Comparison of ENCODE assay signal across 9 cellular contexts in genomic region chr1:27599605-27600499, GRCh38. TPM values are rescaled to one million over a fixed set of nuclear protein-coding genes. Genes with fewer than 3 reads are reported as not detected.
DNase-seq lines count a peak whose midpoint lies in the region; ATAC-seq and TF ChIP-seq lines count a peak whose summit lies in the region.
"Had no signal": no experiment of that assay in that cellular context is flagged by ENCODE, and none has a peak within 500 bp of the region (broad histone marks: within the 10 kb centered on the region; RNA-seq: fewer than 3 reads in every experiment).

No MANE protein-coding gene starts in this region.

- POLR2A ChIA-PET in RWPE1 (lab: Yijun Ruan, JAX; ENCODE audit: low non-redundant PET) = no interaction called here

- DNase-seq in T-helper 1 cell (no peak), RWPE1 (ENCODE audit: low spot score) (peak; percentile 36), right cardiac atrium (peak in 1 of 3 donors; percentile 50), stomach (no peak), NOMO-1 treated with DMSO at 0.1 percent for 48 hours (lab: John Stamatoyannopoulos, UW; ENCODE audit: unreplicated experiment) (no peak)
- no peak for DNase-seq in activated naive CD4-positive, alpha-beta T cell treated with anti-CD3 and anti-CD28 coated beads, Interleukin-2, amount 50 U/mL, for 16 hours

- H3K36me3 ChIP-seq in stomach = peaks cover 0 to 7% (median 0%) of the 10 kb centered on the region in 4 donors

- peaks cover 4% of the 10 kb centered on the region for H3K36me3 Mint-ChIP-seq in T-helper 1 cell treated with Interleukin-12 subunit alpha and Interleukin-12 subunit beta and Interleukin-4 antibody, amounts not matched to agents 30 μg/mL and 1 μg/mL, for 36 hours (ENCODE audit: low read depth)

- CTCF ChIA-PET in RWPE1 (lab: Yijun Ruan, JAX) = interaction anchor here (0.5 to 8.1 kb wide), 6 partner anchors 24 to 210 kb away, joined by 3 to 67 read pairs (median 4); no protein-coding TSS in a partner anchor

- no peaks in the 10 kb centered on the region for H3K27me3 ChIP-seq in right cardiac atrium (ENCODE audit: control insufficient read depth, insufficient read depth)
- no peaks in the 10 kb centered on the region for H3K27me3 ChIP-seq in stomach

- TF ChIP-seq POLR2A in stomach (IDR thresholded peaks at IDR 0.05) = no peak

- H3K4me1 ChIP-seq in right cardiac atrium (ENCODE audit: control insufficient read depth, insufficient read depth, low read length) (peaks cover 28% of the 10 kb centered on the region), stomach (peaks cover 72 to 88% (median 81%) of the 10 kb centered on the region in 4 donors)

- TF ChIP-seq EP300 in stomach (IDR thresholded peaks at IDR 0.05) = no peak

- WGBS in right cardiac atrium = 38% methylated on average over 9 of the region's 9 CpGs
- WGBS in stomach, 5 donors = 37 to 56% (median 44%) methylated on average over 9 of the region's 9 CpGs

- peak overlapping the region; percentile 22 for H3K4me3 Mint-ChIP-seq in T-helper 1 cell treated with Interleukin-12 subunit alpha and Interleukin-12 subunit beta and Interleukin-4 antibody, amounts not matched to agents 30 μg/mL and 1 μg/mL, for 36 hours

- H3K4me3 ChIP-seq in right cardiac atrium (ENCODE audit: low read length) (no peak overlapping the region), stomach (peak overlapping the region in 1 of 4 donors; percentile 8)

- H3K9me3 ChIP-seq in right cardiac atrium (ENCODE audit: control insufficient read depth, low read length) = no peaks in the 10 kb centered on the region
- H3K9me3 ChIP-seq in stomach = no peaks in the 10 kb centered on the region

- H3K27me3 Mint-ChIP-seq in T-helper 1 cell treated with Interleukin-12 subunit alpha and Interleukin-12 subunit beta and Interleukin-4 antibody, amounts not matched to agents 30 μg/mL and 1 μg/mL, for 36 hours (ENCODE audit: low read depth) = no peaks in the 10 kb centered on the region

- TF ChIP-seq CTCF in RWPE1 (conservative IDR thresholded peaks at IDR 0.05; ENCODE audit: low read depth) (no peak), stomach (IDR thresholded peaks at IDR 0.05) (no peak)

- ATAC-seq in right cardiac atrium = no peak
- no peak for ATAC-seq in HG03175 (IDR thresholded peaks at IDR 0.05; ENCODE audit: unreplicated experiment)

- peaks cover 30% of the 10 kb centered on the region for H3K4me1 Mint-ChIP-seq in T-helper 1 cell treated with Interleukin-12 subunit alpha and Interleukin-12 subunit beta and Interleukin-4 antibody, amounts not matched to agents 30 μg/mL and 1 μg/mL, for 36 hours (ENCODE audit: low read depth)

- intact Hi-C loops in right cardiac atrium (cut with DNase I) (loop anchor here (5.0 to 10.0 kb wide), 5 partner anchors 33 to 198 kb away; no protein-coding TSS in a partner anchor), stomach (cut with DNase I; ENCODE audit: low total_unique reads) (loop anchor here (10.0 kb wide), 1 partner anchor 295 kb away; no protein-coding TSS in a partner anchor)

- H3K27ac ChIP-seq in RWPE1 (peak overlapping the region; percentile 93), right cardiac atrium (ENCODE audit: low read length) (peak overlapping the region; percentile 44), stomach (peak overlapping the region; percentile 15 to 96 (median 94))

- peak overlapping the region; percentile 16 for H3K27ac Mint-ChIP-seq in T-helper 1 cell treated with Interleukin-12 subunit alpha and Interleukin-12 subunit beta and Interleukin-4 antibody, amounts not matched to agents 30 μg/mL and 1 μg/mL, for 36 hours

- H3K9me3 Mint-ChIP-seq in T-helper 1 cell treated with Interleukin-12 subunit alpha and Interleukin-12 subunit beta and Interleukin-4 antibody, amounts not matched to agents 30 μg/mL and 1 μg/mL, for 36 hours = no peaks in the 10 kb centered on the region

RNA-seq across cellular contexts. Expression of gene AHDC1, which starts 4.1 kb away (rescaled TPM):
- total RNA-seq in right cardiac atrium = 10 to 100 TPM; 40.4 to 53.5 (median 50.6) TPM
- 26.3 TPM for polyA plus RNA-seq in right cardiac atrium
- 10 to 100 TPM; 10.8 to 95.0 (median 35.1) TPM for total RNA-seq in stomach
- polyA plus RNA-seq in stomach = 10 to 100 TPM in 1 of 3 donors, 1 to 10 TPM in 2; 5.8 to 10.3 (median 8.3) TPM

RNA-seq across cellular contexts. Expression of gene FGR, which starts 35.1 kb away (rescaled TPM):
- total RNA-seq in right cardiac atrium (10 to 100 TPM in 1 of 4 donors, 1 to 10 TPM in 3; 3.2 to 12.6 (median 5.1) TPM), stomach (1 to 10 TPM in 3 of 5 donors, not detected in 2; 6.7 to 8.8 (median 7.0) TPM)
- polyA plus RNA-seq in right cardiac atrium (3.5 TPM), stomach (1 to 10 TPM; 3.1 to 9.9 (median 4.6) TPM)
- total RNA-seq: epithelial cell of proximal tubule had no signal

Comparison
In these comparisons a context has a peak if more than half of its experiments do, and no peak if none do; other contexts are left out.
1. H3K27ac ChIP-seq: peak in every context shown above with its lines; median percentile 94 in stomach; 93 in RWPE1; 44 in right cardiac atrium.